19 cellular contexts compared by ENCODE assay signal in genomic region chr4:151048913-151049312, GRCh38.
"Had no signal": no experiment of that assay in that cellular context is flagged by ENCODE, and none has a peak within 500 bp of the region (broad histone marks: within the 10 kb centered on the region; RNA-seq: fewer than 3 reads in every experiment).

No MANE protein-coding gene starts in this region.

- DNase-seq: activated CD4-positive, alpha-beta T cell treated with anti-CD3 and anti-CD28 coated beads for 36 hours; activated CD4-positive, alpha-beta T cell treated with anti-CD3 and anti-CD28 coated beads, Interleukin-2, amount 50 U/mL, for 48 hours; activated naive CD4-positive, alpha-beta T cell treated with anti-CD3 and anti-CD28 coated beads for 36 hours; activated naive CD8-positive, alpha-beta T cell treated with anti-CD3 and anti-CD28 coated beads, Interleukin-2, amount 10 ng/mL, durations not matched to agents 7 days and 5 days; activated T-cell treated with anti-CD3 and anti-CD28 coated beads, Interleukin-2, amount 50 U/mL, for 48 hours; amniotic stem cell; colonic mucosa; foreskin fibroblast; heart right ventricle; kidney; lower lobe of right lung; naive thymus-derived CD4-positive, alpha-beta T cell; stimulated activated CD4-positive, alpha-beta T cell treated with anti-CD3 and anti-CD28 coated beads, Interleukin-12 subunit alpha, Interleukin-12 subunit beta, amount 100 ng/mL, for 4 hours; stimulated activated CD4-positive, alpha-beta T cell treated with anti-CD3 and anti-CD28 coated beads, Interleukin-4, amount 100 ng/mL, for 4 hours; stimulated activated naive CD8-positive, alpha-beta T cell treated with anti-CD3 and anti-CD28 coated beads, Interleukin-15, Interleukin-2, amounts not matched to agents 100 U/mL and 50 U/mL, for 24 hours; T-helper 1 cell; thyroid gland; upper lobe of right lung had no signal

- H3K36me3 ChIP-seq: colonic mucosa, heart right ventricle, lower lobe of right lung, prostate gland, thyroid gland, upper lobe of right lung had no signal

- H3K27ac ChIP-seq: colonic mucosa, heart right ventricle, lower lobe of right lung, prostate gland, thyroid gland, upper lobe of right lung had no signal

- H3K4me1 ChIP-seq: colonic mucosa, heart right ventricle, lower lobe of right lung, prostate gland, thyroid gland, upper lobe of right lung had no signal

- ATAC-seq: activated CD4-positive, alpha-beta T cell treated with anti-CD3 and anti-CD28 coated beads for 36 hours; heart right ventricle; lower lobe of right lung; naive thymus-derived CD4-positive, alpha-beta T cell; stimulated activated naive CD8-positive, alpha-beta T cell treated with anti-CD3 and anti-CD28 coated beads, Interleukin-15, Interleukin-2, amounts not matched to agents 100 U/mL and 50 U/mL, for 24 hours; upper lobe of right lung had no signal

- H3K27me3 ChIP-seq: colonic mucosa, heart right ventricle, thyroid gland, upper lobe of right lung had no signal

- H3K9me3 ChIP-seq: colonic mucosa, heart right ventricle, lower lobe of right lung, prostate gland, thyroid gland, upper lobe of right lung had no signal

- H3K4me3 ChIP-seq: colonic mucosa, heart right ventricle, lower lobe of right lung, prostate gland, thyroid gland, upper lobe of right lung had no signal
